8 cellular contexts compared by ENCODE assay signal in the genomic region with DNA sequence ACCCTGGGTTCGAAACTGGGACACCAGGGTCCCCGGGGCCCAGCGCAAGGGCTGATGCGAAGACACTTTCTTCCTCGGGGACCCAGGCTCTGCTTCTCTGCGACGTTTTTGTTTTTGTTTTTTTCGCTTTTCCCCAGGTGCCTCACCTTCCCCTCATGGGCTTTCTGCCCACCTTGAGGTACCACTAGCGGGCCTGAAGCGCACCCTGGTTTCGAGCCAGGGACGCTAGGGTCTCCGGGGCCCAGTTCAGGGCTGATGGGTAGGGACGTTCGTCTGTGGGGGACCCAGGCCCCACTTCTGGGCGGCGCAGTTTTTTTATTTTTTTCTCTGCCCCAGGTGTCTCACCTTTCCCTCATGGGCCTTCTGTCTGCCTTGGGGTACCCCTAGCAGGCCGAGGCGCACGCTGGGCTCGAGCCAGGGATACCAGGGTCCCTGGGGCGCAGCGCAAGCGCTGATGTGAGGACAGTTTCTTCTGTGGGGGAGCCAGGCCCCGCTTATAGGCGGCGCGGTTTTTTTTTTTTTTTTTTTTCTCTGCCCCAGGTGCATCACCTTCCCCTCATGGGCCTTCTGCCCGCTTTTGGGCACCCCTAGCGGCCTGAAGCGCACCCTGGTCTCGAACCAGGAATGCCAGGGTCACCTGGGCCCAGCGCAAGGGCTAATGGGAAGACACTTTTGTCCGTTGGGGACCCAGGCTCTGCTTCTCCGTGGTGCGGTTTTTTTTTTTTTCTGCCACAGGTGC.
DNase-seq lines count a peak whose midpoint lies in the region; ATAC-seq and TF ChIP-seq lines count a peak whose summit lies in the region.
"Not testable (repeated sequence)": the region's sequence is repeated elsewhere in the genome, so short reads cannot be mapped to it uniquely, and the experiment has no call there.

No MANE protein-coding gene starts in this region.

- not testable (repeated sequence) for H3F3A ChIP-seq in SU-DHL-6 (ENCODE audit: insufficient read depth)

- not testable (repeated sequence) for TF ChIP-seq EP300 in suprapubic skin (IDR thresholded peaks at IDR 0.05)

- peak overlapping the region; percentile 42 for H3K4me2 ChIP-seq in SU-DHL-6 (ENCODE audit: low read depth, low read length, poor library complexity, severe bottlenecking)

- H3K9me3 Mint-ChIP-seq in CD8-positive, alpha-beta memory T cell; activated CD8-positive, alpha-beta memory T cell treated with anti-CD3 and anti-CD28 coated beads, Interleukin-2, amount 10 ng/mL, durations not matched to agents 7 days and 5 days (ENCODE audit: low read depth); activated naive CD8-positive, alpha-beta T cell treated with anti-CD3 and anti-CD28 coated beads, Interleukin-2, amount 10 ng/mL, durations not matched to agents 7 days and 5 days: not testable (repeated sequence)

- H3K9ac ChIP-seq in SU-DHL-6 (ENCODE audit: low read length) = peak overlapping the region; percentile 46; the same call in 1 of the 2 replicates
- H3K9ac ChIP-seq in rectal smooth muscle tissue (ENCODE audit: low read length) = not testable (repeated sequence)

- not testable (repeated sequence) for H3K4me3 ChIP-seq in CD8-positive, alpha-beta memory T cell (ENCODE audit: low read length); SU-DHL-6 (ENCODE audit: insufficient read depth, low read length, poor library complexity, severe bottlenecking)
- H3K4me3 ChIP-seq in left ventricle myocardium inferior (peak overlapping the region; percentile 53), rectal smooth muscle tissue (ENCODE audit: low read length) (peak overlapping the region; percentile 21), suprapubic skin (peak overlapping the region; percentile 36)

- not testable (repeated sequence) for H3K9me2 ChIP-seq in SU-DHL-6 (replicated peaks; ENCODE audit: insufficient read depth, low read length)

- DNase-seq in CD8-positive, alpha-beta memory T cell = peak in 1 of 5 donors; percentile 19
- not testable (repeated sequence) for DNase-seq in activated CD8-positive, alpha-beta memory T cell treated with anti-CD3 and anti-CD28 coated beads, Interleukin-2, amount 10 ng/mL, durations not matched to agents 7 days and 5 days; activated naive CD8-positive, alpha-beta T cell treated with anti-CD3 and anti-CD28 coated beads, Interleukin-2, amount 10 ng/mL, durations not matched to agents 7 days and 5 days; left ventricle myocardium inferior; suprapubic skin (ENCODE audit: low spot score in 2 of 2)

- POLR2A ChIA-PET in CD8-positive, alpha-beta memory T cell (lab: Charles Lee); activated naive CD8-positive, alpha-beta T cell treated with anti-CD3 and anti-CD28 coated beads, Interleukin-2, amount 10 ng/mL, durations not matched to agents 7 days and 5 days (lab: Charles Lee): not testable (repeated sequence)

- H3K27me3 Mint-ChIP-seq in CD8-positive, alpha-beta memory T cell; activated CD8-positive, alpha-beta memory T cell treated with anti-CD3 and anti-CD28 coated beads, Interleukin-2, amount 10 ng/mL, durations not matched to agents 7 days and 5 days; activated naive CD8-positive, alpha-beta T cell treated with anti-CD3 and anti-CD28 coated beads, Interleukin-2, amount 10 ng/mL, durations not matched to agents 7 days and 5 days: not testable (repeated sequence)

- not testable (repeated sequence) for H3K27ac Mint-ChIP-seq in CD8-positive, alpha-beta memory T cell
- peak overlapping the region; percentile 79 for H3K27ac Mint-ChIP-seq in activated CD8-positive, alpha-beta memory T cell treated with anti-CD3 and anti-CD28 coated beads, Interleukin-2, amount 10 ng/mL, durations not matched to agents 7 days and 5 days
- peak overlapping the region; percentile 81 for H3K27ac Mint-ChIP-seq in activated naive CD8-positive, alpha-beta T cell treated with anti-CD3 and anti-CD28 coated beads, Interleukin-2, amount 10 ng/mL, durations not matched to agents 7 days and 5 days

- not testable (repeated sequence) for H4K20me1 ChIP-seq in SU-DHL-6 (ENCODE audit: low read depth, low read length)

- ATAC-seq in HG03432 (IDR thresholded peaks at IDR 0.05; ENCODE audit: unreplicated experiment) = peak; percentile 43
- ATAC-seq in activated CD8-positive, alpha-beta memory T cell treated with anti-CD3 and anti-CD28 coated beads, Interleukin-2, amount 10 ng/mL, durations not matched to agents 7 days and 5 days; activated naive CD8-positive, alpha-beta T cell treated with anti-CD3 and anti-CD28 coated beads, Interleukin-2, amount 10 ng/mL, durations not matched to agents 7 days and 5 days (ENCODE audit: low read depth): not testable (repeated sequence)

- not testable (repeated sequence) for TF ChIP-seq POLR2A in suprapubic skin (IDR thresholded peaks at IDR 0.05)

- peak overlapping the region in 4 of 7 donors; percentile 45 to 86 (median 48) for H3K4me3 Mint-ChIP-seq in CD8-positive, alpha-beta memory T cell
- peak overlapping the region; percentile 55 for H3K4me3 Mint-ChIP-seq in activated CD8-positive, alpha-beta memory T cell treated with anti-CD3 and anti-CD28 coated beads, Interleukin-2, amount 10 ng/mL, durations not matched to agents 7 days and 5 days
- peak overlapping the region; percentile 67 for H3K4me3 Mint-ChIP-seq in activated naive CD8-positive, alpha-beta T cell treated with anti-CD3 and anti-CD28 coated beads, Interleukin-2, amount 10 ng/mL, durations not matched to agents 7 days and 5 days

- not testable (repeated sequence) for H3K4me1 ChIP-seq in CD8-positive, alpha-beta memory T cell (ENCODE audit: insufficient read depth, low read length); left ventricle myocardium inferior; rectal smooth muscle tissue (ENCODE audit: control insufficient read depth, insufficient read depth, low read length)
- H3K4me1 ChIP-seq in suprapubic skin = peaks cover 11% of the 10 kb centered on the region

- H2AFZ ChIP-seq in SU-DHL-6 (ENCODE audit: low read depth, low read length, severe bottlenecking) = not testable (repeated sequence)

- intact Hi-C loops in left ventricle myocardium inferior (cut with micrococcal nuclease) = not testable (repeated sequence)

- not testable (repeated sequence) for H3K36me3 Mint-ChIP-seq in CD8-positive, alpha-beta memory T cell; activated CD8-positive, alpha-beta memory T cell treated with anti-CD3 and anti-CD28 coated beads, Interleukin-2, amount 10 ng/mL, durations not matched to agents 7 days and 5 days; activated naive CD8-positive, alpha-beta T cell treated with anti-CD3 and anti-CD28 coated beads, Interleukin-2, amount 10 ng/mL, durations not matched to agents 7 days and 5 days

- not testable (repeated sequence) for H3K4me1 Mint-ChIP-seq in CD8-positive, alpha-beta memory T cell; activated CD8-positive, alpha-beta memory T cell treated with anti-CD3 and anti-CD28 coated beads, Interleukin-2, amount 10 ng/mL, durations not matched to agents 7 days and 5 days; activated naive CD8-positive, alpha-beta T cell treated with anti-CD3 and anti-CD28 coated beads, Interleukin-2, amount 10 ng/mL, durations not matched to agents 7 days and 5 days

- CTCF ChIA-PET in CD8-positive, alpha-beta memory T cell (lab: Charles Lee); activated CD8-positive, alpha-beta memory T cell treated with anti-CD3 and anti-CD28 coated beads, Interleukin-2, amount 10 ng/mL, durations not matched to agents 7 days and 5 days (lab: Charles Lee): not testable (repeated sequence)

- TF ChIP-seq CTCF in SU-DHL-6 (IDR thresholded peaks at IDR 0.05; ENCODE audit: insufficient read depth, low read length, poor library complexity, severe bottlenecking); left ventricle myocardium inferior (IDR thresholded peaks at IDR 0.05; ENCODE audit: borderline replicate concordance); suprapubic skin (IDR thresholded peaks at IDR 0.05): not testable (repeated sequence)

- not testable (repeated sequence) for H3K79me2 ChIP-seq in SU-DHL-6 (ENCODE audit: insufficient read depth, low read length)

- H3K27me3 ChIP-seq in CD8-positive, alpha-beta memory T cell (ENCODE audit: insufficient read depth, low read length, poor library complexity, severe bottlenecking); SU-DHL-6 (ENCODE audit: low read length); left ventricle myocardium inferior (ENCODE audit: low read depth); rectal smooth muscle tissue (ENCODE audit: control insufficient read depth, insufficient read depth, low read length); suprapubic skin: not testable (repeated sequence)

- H3K27ac ChIP-seq in CD8-positive, alpha-beta memory T cell (ENCODE audit: low read depth, low read length); left ventricle myocardium inferior (replicated peaks); rectal smooth muscle tissue (ENCODE audit: low read depth, low read length); suprapubic skin: not testable (repeated sequence)
- H3K27ac ChIP-seq in SU-DHL-6 (ENCODE audit: low read depth, low read length) = peak overlapping the region; percentile 87

- H3K9me3 ChIP-seq in CD8-positive, alpha-beta memory T cell (ENCODE audit: low read length); SU-DHL-6 (ENCODE audit: insufficient read depth, low read length); left ventricle myocardium inferior (replicated peaks); suprapubic skin: not testable (repeated sequence)

- 18% methylated on average over 5 of the region's 36 CpGs for WGBS in suprapubic skin

- H3K36me3 ChIP-seq in CD8-positive, alpha-beta memory T cell (ENCODE audit: insufficient read depth, low read length); SU-DHL-6 (ENCODE audit: low read length); left ventricle myocardium inferior; rectal smooth muscle tissue (ENCODE audit: control insufficient read depth, insufficient read depth, low read length); suprapubic skin: not testable (repeated sequence)
